2 cellular contexts compared by ENCODE assay signal in the genomic region with DNA sequence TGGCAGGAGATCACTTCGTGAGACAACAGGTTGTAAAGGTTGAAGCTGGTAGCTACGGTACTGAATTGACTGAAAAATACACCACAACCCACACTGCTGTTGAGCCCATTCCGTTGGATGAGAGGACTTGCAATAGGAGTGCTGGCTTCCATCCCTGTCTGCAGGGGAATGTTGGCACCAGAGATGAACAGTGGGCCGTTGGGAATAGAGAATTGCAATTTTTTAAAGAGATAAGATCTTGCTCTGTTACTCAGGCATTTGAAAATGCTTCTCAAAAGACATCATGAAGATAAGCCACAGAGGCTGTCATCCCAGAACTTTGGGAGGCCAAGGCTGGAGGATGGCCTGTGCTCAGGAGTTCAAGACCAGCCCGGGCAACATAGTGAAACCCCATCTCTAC.
TF ChIP-seq lines count a peak whose summit lies in the region.

No MANE protein-coding gene starts in this region.

TF ChIP-seq in SK-N-SH treated with all-trans-retinoic acid at 6 μM for 48 hours, 23 proteins besides CTCF, POLR2A, EP300 and RAD21:
- TF ChIP-seq CSRNP3 (CRISPR knock-in tag; IDR thresholded peaks at IDR 0.05) = no peak
- TF ChIP-seq ISL1 (CRISPR knock-in tag; IDR thresholded peaks at IDR 0.05) = peak; percentile 62

TF ChIP-seq in SK-N-SH, 30 proteins besides CTCF, POLR2A, EP300 and RAD21 (continued from another document):
- TF ChIP-seq ZBTB33 (IDR thresholded peaks at IDR 0.05; ENCODE audit: borderline replicate concordance, low read depth) (no peak), PBX3 (IDR thresholded peaks at IDR 0.05) (no peak)
